ENCODE assay signal across 9 cellular contexts in genomic region chr13:112066624-112067004, GRCh38. TPM values are rescaled to one million over a fixed set of nuclear protein-coding genes. Genes with fewer than 3 reads are reported as not detected.
DNase-seq lines count a peak whose midpoint lies in the region; ATAC-seq and TF ChIP-seq lines count a peak whose summit lies in the region.
"Had no signal": no experiment of that assay in that cellular context is flagged by ENCODE, and none has a peak within 500 bp of the region (broad histone marks: within the 10 kb centered on the region; RNA-seq: fewer than 3 reads in every experiment).

No MANE protein-coding gene starts in this region.

- no peak overlapping the region for H3K9ac ChIP-seq in HUES48 (ENCODE audit: low read depth, low read length)
- H3K9ac ChIP-seq in neural cell (ENCODE audit: low read length), result peak overlapping the region; percentile 73

- H3K27me3 ChIP-seq in HUES48 (ENCODE audit: control insufficient read depth, insufficient read depth, low read length), result peaks cover 96% of the 10 kb centered on the region
- peaks cover 35% of the 10 kb centered on the region for H3K27me3 ChIP-seq in neural cell (ENCODE audit: insufficient read depth, low read depth, low read length)
- peaks cover 57 to 99% (median 81%) of the 10 kb centered on the region in 3 donors for H3K27me3 ChIP-seq in stomach
- peaks cover 65% of the 10 kb centered on the region for H3K27me3 ChIP-seq in prostate gland (replicated peaks; ENCODE audit: insufficient read depth)

- H3K4me3 ChIP-seq in HUES48 (ENCODE audit: low read depth, low read length) (peak overlapping the region; percentile 59; the same call in 1 of the 2 replicates), neural cell (ENCODE audit: low read length) (peak overlapping the region; percentile 87), stomach (peak overlapping the region; percentile 15 to 49 (median 34)), prostate gland (peak overlapping the region in 1 of 2 donors; percentile 7)

- H3K27ac Mint-ChIP-seq in effector memory CD8-positive, alpha-beta T cell, result no peak overlapping the region

- H3K36me3 Mint-ChIP-seq in effector memory CD8-positive, alpha-beta T cell (ENCODE audit: insufficient read depth), result no peaks in the 10 kb centered on the region

- peak; percentile 5 for TF ChIP-seq RAD21 in neural cell (conservative IDR thresholded peaks at IDR 0.05)

- no peaks in the 10 kb centered on the region for H3K9me2 ChIP-seq in neural cell (ENCODE audit: insufficient read depth, low read length)

- H2AFZ ChIP-seq in neural cell (ENCODE audit: low read depth, low read length), result no peak overlapping the region

- H3K27ac ChIP-seq in HUES48 (ENCODE audit: low read depth, low read length) (no peak overlapping the region), neural cell (ENCODE audit: low read length) (peak overlapping the region; percentile 42), stomach (no peak overlapping the region), prostate gland (no peak overlapping the region)

- intact Hi-C loops in stomach (cut with DNase I; ENCODE audit: low total_unique reads), result no loop called here
- intact Hi-C loops in prostate gland (cut with DNase I), result no loop called here

- peak; percentile 24 for TF ChIP-seq CTCF in neural cell (IDR thresholded peaks at IDR 0.05; ENCODE audit: poor library complexity, severe bottlenecking)
- TF ChIP-seq CTCF in stomach (IDR thresholded peaks at IDR 0.05), result no peak
- no peak for TF ChIP-seq CTCF in prostate gland (IDR thresholded peaks at IDR 0.05)

- H3K4me3 Mint-ChIP-seq in effector memory CD8-positive, alpha-beta T cell, result peak overlapping the region; percentile 4 to 46

- no peaks in the 10 kb centered on the region for H3K9me3 ChIP-seq in HUES48 (ENCODE audit: control insufficient read depth, insufficient read depth, low read length)
- H3K9me3 ChIP-seq in neural cell (ENCODE audit: low read length), result no peaks in the 10 kb centered on the region
- H3K9me3 ChIP-seq in stomach, result no peaks in the 10 kb centered on the region
- H3K9me3 ChIP-seq in prostate gland, result no peaks in the 10 kb centered on the region

- peaks cover 52 to 74% of the 10 kb centered on the region in 2 donors for H3K27me3 Mint-ChIP-seq in effector memory CD8-positive, alpha-beta T cell

- TF ChIP-seq EP300 in neural cell (conservative IDR thresholded peaks at IDR 0.05; ENCODE audit: poor library complexity, severe bottlenecking) (peak; percentile 46), stomach (IDR thresholded peaks at IDR 0.05) (no peak)

- no peak overlapping the region for H3K4me2 ChIP-seq in neural cell (ENCODE audit: low read length)

- H4K20me1 ChIP-seq in neural cell (ENCODE audit: insufficient read depth), result no peaks in the 10 kb centered on the region

- H3K36me3 ChIP-seq in HUES48 (ENCODE audit: control insufficient read depth, insufficient read depth, low read length), result no peaks in the 10 kb centered on the region
- H3K36me3 ChIP-seq in neural cell (ENCODE audit: insufficient read depth, low read length), result no peaks in the 10 kb centered on the region
- no peaks in the 10 kb centered on the region for H3K36me3 ChIP-seq in stomach
- H3K36me3 ChIP-seq in prostate gland, result no peaks in the 10 kb centered on the region

- peaks cover 71% of the 10 kb centered on the region for H3K79me2 ChIP-seq in neural cell (replicated peaks; ENCODE audit: insufficient read depth, low read length)

- peak; percentile 35 for ATAC-seq in effector memory CD8-positive, alpha-beta T cell (replicated peaks)
- ATAC-seq in GM18517 (IDR thresholded peaks at IDR 0.05; ENCODE audit: unreplicated experiment) (no peak), HG02798 (IDR thresholded peaks at IDR 0.05; ENCODE audit: poor library complexity, unreplicated experiment) (no peak)

- peak; percentile 42 to 57 for DNase-seq in activated CD4-positive, alpha-beta T cell treated with anti-CD3 and anti-CD28 coated beads for 24 hours (ENCODE audit: low read depth in 2 of 2)
- DNase-seq in effector memory CD8-positive, alpha-beta T cell, result peak in 2 of 3 experiments; percentile 7
- DNase-seq in stomach (no peak), prostate gland (ENCODE audit: low spot score) (no peak)

- H3K9me3 Mint-ChIP-seq in effector memory CD8-positive, alpha-beta T cell, result peaks cover 0 to 2% of the 10 kb centered on the region in 2 donors

- no peaks in the 10 kb centered on the region for H3F3A ChIP-seq in neural cell (ENCODE audit: insufficient read depth, low read length, poor library complexity, severe bottlenecking)

- WGBS in stomach, 5 donors, result 2 to 7% (median 6%) methylated on average over 28 to 56 of the region's 56 CpGs
- 2% methylated on average over 22 of the region's 56 CpGs for WGBS in prostate gland

- TF ChIP-seq POLR2A in stomach (IDR thresholded peaks at IDR 0.05), result no peak
- TF ChIP-seq POLR2A in prostate gland (IDR thresholded peaks at IDR 0.05), result no peak

- H3K4me1 ChIP-seq in HUES48 (ENCODE audit: control insufficient read depth, insufficient read depth, low read length) (peaks cover 23% of the 10 kb centered on the region), stomach (peaks cover 0 to 42% (median 19%) of the 10 kb centered on the region in 4 donors), prostate gland (replicated peaks) (no peaks in the 10 kb centered on the region)

- H3K4me1 Mint-ChIP-seq in effector memory CD8-positive, alpha-beta T cell (ENCODE audit: low read depth in 2 of 2), result peaks cover 0 to 3% of the 10 kb centered on the region in 2 donors

TF ChIP-seq in neural cell, 6 proteins besides CTCF, POLR2A, EP300 and RAD21:
- TF ChIP-seq REST (IDR thresholded peaks at IDR 0.05; ENCODE audit: borderline replicate concordance) (peak; percentile 13), SMC3 (conservative IDR thresholded peaks at IDR 0.05; ENCODE audit: poor library complexity) (no peak), MXI1 (conservative IDR thresholded peaks at IDR 0.05; ENCODE audit: poor library complexity, severe bottlenecking) (no peak), EZH2 (IDR thresholded peaks at IDR 0.05; ENCODE audit: borderline replicate concordance, insufficient read depth, low read length, poor library complexity, severe bottlenecking) (no peak), TAF1 (IDR thresholded peaks at IDR 0.05; ENCODE audit: low read depth) (no peak), POLR2AphosphoS5 (IDR thresholded peaks at IDR 0.05) (peak; percentile 69)

RNA-seq across cellular contexts. Expression of gene SOX1, which starts 0.3 kb away (rescaled TPM):
- polyA plus RNA-seq in neural cell (13.2 and 18.5 TPM in 2 replicates), stomach (not detected)
- polyA minus RNA-seq in neural cell, result 19.5 and 21.8 TPM in 2 replicates
- total RNA-seq in stomach (not detected), prostate gland (1 to 10 TPM in 1 of 2 donors, not detected in 1; 4.4 TPM)
- total RNA-seq: bronchial epithelial cell had no signal

Comparison
In these comparisons a context has a peak if more than half of its experiments do, and no peak if none do; other contexts are left out.
1. DNase-seq: peak in activated CD4-positive, alpha-beta T cell treated with anti-CD3 and anti-CD28 coated beads for 24 hours (2 of 2) and effector memory CD8-positive, alpha-beta T cell (2 of 3); none in stomach (single experiment) and prostate gland (single experiment).